In genomic region chr12:49264873-49265792, GRCh38 we compare ENCODE assay signal across 8 cellular contexts. TPM values are rescaled to one million over a fixed set of nuclear protein-coding genes. Genes with fewer than 3 reads are reported as not detected.
DNase-seq lines count a peak whose midpoint lies in the region; TF ChIP-seq lines count a peak whose summit lies in the region.

Gene TUBA1C, plus strand, starts transcription at chr12:49265082. Its CDS starts 100 bp downstream, at chr12:49265182.

- H3K9me3 Mint-ChIP-seq in HFFc6: peaks cover 30% of the 10 kb centered on the region
- H3K9me3 Mint-ChIP-seq in activated naive CD8-positive, alpha-beta T cell (ENCODE audit: low read depth): no peaks in the 10 kb centered on the region

- H3K36me3 ChIP-seq in ovary (no peaks in the 10 kb centered on the region), thymus (ENCODE audit: control insufficient read depth, insufficient read depth) (peaks cover 11% of the 10 kb centered on the region)

- H3K4me1 Mint-ChIP-seq in HFFc6 (ENCODE audit: low read depth): peaks cover 66% of the 10 kb centered on the region
- peaks cover 26% of the 10 kb centered on the region for H3K4me1 Mint-ChIP-seq in activated naive CD8-positive, alpha-beta T cell (ENCODE audit: low read depth)

- H3K4me3 Mint-ChIP-seq in HFFc6: peak within 1 kb of the TSS; percentile 92
- peak within 1 kb of the TSS; percentile 93 for H3K4me3 Mint-ChIP-seq in activated naive CD8-positive, alpha-beta T cell

- peaks cover 10% of the 10 kb centered on the region for H3K4me1 ChIP-seq in ovary (ENCODE audit: insufficient read depth)
- peaks cover 17% of the 10 kb centered on the region for H3K4me1 ChIP-seq in thymus (ENCODE audit: control insufficient read depth, insufficient read depth, low read length)

- TF ChIP-seq CTCF in HFFc6 (IDR thresholded peaks at IDR 0.05): peak; percentile 33
- TF ChIP-seq CTCF in NB4 (IDR thresholded peaks at IDR 0.05; ENCODE audit: low read depth, low read length): no peak
- TF ChIP-seq CTCF in ovary (IDR thresholded peaks at IDR 0.05): no peak

- no peaks in the 10 kb centered on the region for H3K27me3 ChIP-seq in ovary
- H3K27me3 ChIP-seq in thymus (ENCODE audit: control insufficient read depth, insufficient read depth): no peaks in the 10 kb centered on the region

- intact Hi-C loops in head of caudate nucleus (cut with DNase I): no loop called here
- intact Hi-C loops in ovary (cut with DNase I): no loop called here

- H3K27ac ChIP-seq in ovary (peak within 1 kb of the TSS; percentile 52 to 66), thymus (ENCODE audit: low read depth) (peak within 1 kb of the TSS; percentile 92)

- no peak for TF ChIP-seq EP300 in ovary (IDR thresholded peaks at IDR 0.05)

- 1 to 2% (median 2%) methylated on average over 51 to 61 of the region's 61 CpGs for WGBS in ovary, 3 donors
- under 1% methylated on average over 61 of the region's 61 CpGs for WGBS in thymus

- H3K27me3 Mint-ChIP-seq in HFFc6 (ENCODE audit: insufficient read depth): peaks cover 25% of the 10 kb centered on the region
- H3K27me3 Mint-ChIP-seq in activated naive CD8-positive, alpha-beta T cell: no peaks in the 10 kb centered on the region

- no peaks in the 10 kb centered on the region for H3K9me3 ChIP-seq in ovary
- no peaks in the 10 kb centered on the region for H3K9me3 ChIP-seq in thymus (ENCODE audit: control insufficient read depth)

- DNase-seq in GM04504 (ENCODE audit: low read depth) (peak; percentile 88), HFFc6 (peak; percentile 92), NB4 (ENCODE audit: low read depth) (peak; percentile 97), SKM-1 (lab: John Stamatoyannopoulos, UW; ENCODE audit: unreplicated experiment) (peak; percentile 56), head of caudate nucleus (peak; percentile 21 to 83 (median 68)), ovary (peak; percentile 86 to 95 (median 91))

- H3K4me3 ChIP-seq in NB4 (ENCODE audit: low read depth, low read length) (peak within 1 kb of the TSS; percentile 93), ovary (peak within 1 kb of the TSS; percentile 70), thymus (ENCODE audit: low read length) (peak within 1 kb of the TSS; percentile 78)

- H3K27ac Mint-ChIP-seq in HFFc6: peak within 1 kb of the TSS; percentile 96
- H3K27ac Mint-ChIP-seq in activated naive CD8-positive, alpha-beta T cell: peak within 1 kb of the TSS; percentile 96

- peaks cover 45% of the 10 kb centered on the region for H3K36me3 Mint-ChIP-seq in HFFc6 (ENCODE audit: low read depth)
- H3K36me3 Mint-ChIP-seq in activated naive CD8-positive, alpha-beta T cell: peaks cover 8% of the 10 kb centered on the region

- peak; percentile 99 for TF ChIP-seq POLR2A in NB4 (IDR thresholded peaks at IDR 0.05; ENCODE audit: extremely low read depth, insufficient read length)
- TF ChIP-seq POLR2A in ovary (IDR thresholded peaks at IDR 0.05): peak; percentile 65

RNA-seq across cellular contexts. Expression of gene TUBA1C, which starts in this region (rescaled TPM):
- total RNA-seq in HFFc6 (2021; fragmentation: NEBNext Ultra II Directional; extraction: Animal tissue kit (Norgen Biotek cat#: 25700)): 1,000 to 10,000 TPM in 3 of 6 experiments, 100 to 1,000 TPM in 3; 571 to 1,139 (median 936) TPM
- total RNA-seq in ovary: 100 to 1,000 TPM in 4 of 7 donors, 10 to 100 TPM in 3; 51.9 to 122 (median 101) TPM
- polyA plus RNA-seq in ovary: 100 to 1,000 TPM in 1 of 2 donors, 10 to 100 TPM in 1; 81.0 to 179 TPM
- polyA plus RNA-seq in thymus: 115 TPM

Comparison
In these comparisons a context has a peak if more than half of its experiments do, and no peak if none do; other contexts are left out.
1. Peak in every context shown above with its lines: DNase-seq, H3K4me3 ChIP-seq and H3K27ac ChIP-seq.
2. RNA of gene TUBA1C (total RNA-seq): 571 to 1,139 TPM in HFFc6; 51.9 to 122 TPM in ovary; every median in the first group is over 4 times any median in the second.